ENCODE assay signal across 10 cellular contexts in the genomic region with DNA sequence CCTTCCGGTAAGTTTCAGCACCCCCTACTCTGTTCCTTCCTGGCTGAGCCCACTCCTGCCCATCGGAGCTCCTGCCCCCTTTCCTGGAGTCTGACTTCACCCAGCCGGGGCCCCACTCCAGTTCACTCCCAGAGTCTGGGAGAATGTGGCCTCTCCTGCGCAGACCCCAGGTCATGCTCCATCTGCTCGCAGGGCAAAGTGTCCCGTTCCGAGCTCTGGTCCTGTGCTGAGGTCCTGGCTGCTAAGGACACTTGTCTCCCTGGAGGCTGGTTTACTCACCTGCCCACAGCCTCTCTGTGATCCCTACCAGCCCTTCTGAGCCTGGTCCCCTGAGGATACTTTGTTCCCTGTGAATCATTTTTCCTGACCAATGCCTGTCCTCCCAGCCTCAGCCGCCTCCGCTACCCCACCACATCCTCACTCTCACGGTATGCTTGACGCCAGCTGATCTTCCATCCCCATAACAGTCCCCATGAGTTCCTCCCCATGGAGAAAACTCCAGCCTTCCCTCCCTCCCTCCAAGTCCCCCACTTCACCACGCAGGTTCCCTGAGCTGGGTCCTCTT. TPM values are rescaled to one million over a fixed set of nuclear protein-coding genes. Genes with fewer than 3 reads are reported as not detected.
DNase-seq lines count a peak whose midpoint lies in the region; ATAC-seq, FAIRE-seq and TF ChIP-seq lines count a peak whose summit lies in the region.
"Had no signal": no experiment of that assay in that cellular context is flagged by ENCODE, and none has a peak within 500 bp of the region (broad histone marks: within the 10 kb centered on the region; RNA-seq: fewer than 3 reads in every experiment).

No MANE protein-coding gene starts in this region.

- H3K79me1 ChIP-seq in mesenchymal stem cell (replicated peaks; ENCODE audit: low read length, poor library complexity, severe bottlenecking): peaks cover under 1% of the 10 kb centered on the region

- no peaks in the 10 kb centered on the region for H3K9me3 ChIP-seq in mesenchymal stem cell (ENCODE audit: control insufficient read depth, low read length)

- no peak overlapping the region for H2AFZ ChIP-seq in mesenchymal stem cell (ENCODE audit: low read depth, low read length)

- H3K23ac ChIP-seq in mesenchymal stem cell (ENCODE audit: low read length in 2 of 2): no peak overlapping the region

- peaks cover 27% of the 10 kb centered on the region for H3K27me3 ChIP-seq in H7 (ENCODE audit: control insufficient read depth, insufficient read depth, low read length)
- H3K27me3 ChIP-seq in bronchial epithelial cell (ENCODE audit: control insufficient read depth, insufficient read depth, low read length): no peaks in the 10 kb centered on the region
- peaks cover 0 to 12% of the 10 kb centered on the region in 2 experiments for H3K27me3 ChIP-seq in mesenchymal stem cell (ENCODE audit: control insufficient read depth in 1 of 2, insufficient read depth in 1 of 2, low read length in 2 of 2)

- WGBS in mesenchymal stem cell: 31% methylated on average over 12 of the region's 12 CpGs

- no peak overlapping the region for H2BK5ac ChIP-seq in mesenchymal stem cell (ENCODE audit: low read depth, low read length, poor library complexity, severe bottlenecking)

- no peak for TF ChIP-seq CTCF in bronchial epithelial cell (IDR thresholded peaks at IDR 0.05; ENCODE audit: insufficient read depth, low read length, severe bottlenecking)

- H3K36me3 ChIP-seq in H7 (replicated peaks; ENCODE audit: control insufficient read depth, insufficient read depth, low read length) (no peaks in the 10 kb centered on the region; the same call in none of the 2 replicates), bronchial epithelial cell (ENCODE audit: control insufficient read depth, insufficient read depth, low read length) (peaks cover 17% of the 10 kb centered on the region), mesenchymal stem cell (ENCODE audit: control insufficient read depth in 1 of 2, insufficient read depth in 2 of 2, low read depth in 1 of 2, low read length in 2 of 2) (peaks cover 40 to 55% of the 10 kb centered on the region in 2 experiments)

- no peak overlapping the region for H3K27ac ChIP-seq in mesenchymal stem cell (ENCODE audit: low read length, poor library complexity, severe bottlenecking)
- H3K27ac ChIP-seq: HL-60 had no signal

- H3K18ac ChIP-seq in mesenchymal stem cell (ENCODE audit: low read depth in 1 of 2, low read length in 2 of 2): peak overlapping the region; percentile 28 to 85

- no peak overlapping the region for H3K14ac ChIP-seq in mesenchymal stem cell (ENCODE audit: low read length in 2 of 2)

- peaks cover 34% of the 10 kb centered on the region for H3K4me1 ChIP-seq in mesenchymal stem cell (ENCODE audit: control insufficient read depth, insufficient read depth, low read depth, low read length)

- no peak for ATAC-seq in HG03139 (IDR thresholded peaks at IDR 0.05; ENCODE audit: unreplicated experiment)

- H3K4me2 ChIP-seq in mesenchymal stem cell (ENCODE audit: low read length, poor library complexity, severe bottlenecking): no peak overlapping the region

- no peak overlapping the region for H3K4ac ChIP-seq in mesenchymal stem cell (ENCODE audit: low read depth in 1 of 2, low read length in 2 of 2)

- H2BK15ac ChIP-seq in mesenchymal stem cell (ENCODE audit: low read depth, poor library complexity, severe bottlenecking): no peak overlapping the region

- H3K4me3 ChIP-seq in H7 (ENCODE audit: insufficient read depth, low read depth, low read length) (no peak overlapping the region), bronchial epithelial cell (ENCODE audit: low read depth, low read length) (peak overlapping the region; percentile 62), mesenchymal stem cell (ENCODE audit: insufficient read depth in 1 of 2, low read depth in 1 of 2, low read length in 2 of 2) (peak overlapping the region in 1 of 2 experiments; percentile 76)

- peak; percentile 76 for FAIRE-seq in bronchial epithelial cell (lab: Jason Lieb, UNC)

- H4K91ac ChIP-seq in mesenchymal stem cell (ENCODE audit: low read length): no peak overlapping the region

- peak overlapping the region; percentile 85 for H3K9ac ChIP-seq in mesenchymal stem cell (ENCODE audit: low read length)

- DNase-seq in AG08395 (ENCODE audit: low spot score) (peak; percentile 97), H7 (peak; percentile 77), bronchial epithelial cell (ENCODE audit: low read depth) (peak; percentile 86), mesenchymal stem cell (peak; percentile 89), globus pallidus (ENCODE audit: low spot score) (no peak), DMS79 (lab: John Stamatoyannopoulos, UW) (no peak)
- DNase-seq in activated CD8-positive, alpha-beta memory T cell treated with anti-CD3 and anti-CD28 coated beads for 24 hours: no peak
- DNase-seq: activated B cell treated with CpG ODN at 0.5 μM for 24 hours had no signal

- H2BK120ac ChIP-seq in mesenchymal stem cell (ENCODE audit: low read depth, low read length): peak overlapping the region; percentile 46

- H2AK5ac ChIP-seq in mesenchymal stem cell (ENCODE audit: low read length, severe bottlenecking): no peak overlapping the region

- peak overlapping the region in 1 of 2 experiments; percentile 74 for H2BK12ac ChIP-seq in mesenchymal stem cell (ENCODE audit: low read length in 2 of 2)

- no peak overlapping the region for H4K8ac ChIP-seq in mesenchymal stem cell (ENCODE audit: low read length)

RNA-seq across cellular contexts. Expression of a gene that starts 0.5 kb away (rescaled TPM):
- 0.42 and 0.74 TPM in 2 replicates for total RNA-seq in H7 (2014; rRNA removed; shearing (Covaris generic))
- 1.3 and 2.4 TPM in 2 replicates for total RNA-seq in bronchial epithelial cell
- polyA plus RNA-seq in mesenchymal stem cell (2013, experiment 1 of 2): 0.61 TPM
- polyA plus RNA-seq in mesenchymal stem cell (2013, experiment 2 of 2): 0.53 TPM
- total RNA-seq: activated B cell treated with CpG ODN at 0.5 μM for 24 hours had no signal

RNA-seq across cellular contexts. Expression of a gene that starts 13.9 kb away (rescaled TPM):
- total RNA-seq in H7 (2014; rRNA removed; shearing (Covaris generic)): 177 and 235 TPM in 2 replicates
- 214 and 389 TPM in 2 replicates for total RNA-seq in bronchial epithelial cell
- 431 TPM for polyA plus RNA-seq in mesenchymal stem cell (2013, experiment 1 of 2)
- 422 TPM for polyA plus RNA-seq in mesenchymal stem cell (2013, experiment 2 of 2)

RNA-seq across cellular contexts. Expression of a gene that starts 52.9 kb away (rescaled TPM):
- not detected in 2 replicates for total RNA-seq in H7 (2014; rRNA removed; shearing (Covaris generic))
- not detected in 2 replicates for total RNA-seq in bronchial epithelial cell
- polyA plus RNA-seq in mesenchymal stem cell (2013, experiment 1 of 2): not detected
- polyA plus RNA-seq in mesenchymal stem cell (2013, experiment 2 of 2): not detected
- total RNA-seq: activated B cell treated with CpG ODN at 0.5 μM for 24 hours had no signal

Comparison
In these comparisons a context has a peak if more than half of its experiments do, and no peak if none do; other contexts are left out.
1. DNase-seq: peak in AG08395 (single experiment), H7 (single experiment), bronchial epithelial cell (single experiment) and mesenchymal stem cell (single experiment); none in globus pallidus (single experiment), DMS79 (single experiment) and activated CD8-positive, alpha-beta memory T cell treated with anti-CD3 and anti-CD28 coated beads for 24 hours (single experiment).